ENCODE assay signal across 26 cellular contexts in genomic region chr4:108685036-108685686, GRCh38. TPM values are rescaled to one million over a fixed set of nuclear protein-coding genes. Genes with fewer than 3 reads are reported as not detected.
DNase-seq lines count a peak whose midpoint lies in the region; ATAC-seq, FAIRE-seq and TF ChIP-seq lines count a peak whose summit lies in the region.
"Had no signal": no experiment of that assay in that cellular context is flagged by ENCODE, and none has a peak within 500 bp of the region (broad histone marks: within the 10 kb centered on the region; RNA-seq: fewer than 3 reads in every experiment).

No MANE protein-coding gene starts in this region.

- no peak for FAIRE-seq in kidney (lab: Jason Lieb, UNC)
- FAIRE-seq: colon, TTC549, urothelium cell line had no signal

- DNase-seq in A172 (ENCODE audit: low spot score): peak; percentile 3
- DNase-seq in HCEC 1CT: peak; percentile 1
- peak; percentile 23 to 39 for DNase-seq in cardiac fibroblast (ENCODE audit: low read depth in 2 of 2)
- peak; percentile 17 for DNase-seq in fibroblast of villous mesenchyme (ENCODE audit: low read depth)
- DNase-seq in kidney: no peak
- DNase-seq in NCI-H146 (lab: John Stamatoyannopoulos, UW): no peak
- DNase-seq in NCI-H2029 (lab: John Stamatoyannopoulos, UW): no peak
- DNase-seq: activated CD4-positive, CD25-positive, alpha-beta regulatory T cell treated with anti-CD3 and anti-CD28 coated beads, Interleukin-2, amount 50 U/mL, for 72 hours; activated CD8-positive, alpha-beta T cell treated with anti-CD3 and anti-CD28 coated beads, Interleukin-2, amount 10 ng/mL, durations not matched to agents 7 days and 5 days; activated effector memory CD4-positive, alpha-beta T cell treated with anti-CD3 and anti-CD28 coated beads, Interleukin-2, amount 50 U/mL, for 16 hours; activated T-cell treated with anti-CD3 and anti-CD28 coated beads for 4 hours; effector memory CD4-positive, alpha-beta T cell; esophagus squamous epithelium; KBM-7; mesendoderm; NCI-H1694 treated with DMSO at 0.1 percent for 48 hours; NCI-H69; stimulated activated CD4-positive, alpha-beta T cell treated with anti-CD3 and anti-CD28 coated beads, Interleukin-1b, Interleukin-23, amount 100 ng/mL, for 48 hours; T-helper 1 cell had no signal

- no peak for TF ChIP-seq CTCF in cardiac fibroblast (IDR thresholded peaks at IDR 0.05; ENCODE audit: low read depth, low read length)
- TF ChIP-seq CTCF in fibroblast of villous mesenchyme (IDR thresholded peaks at IDR 0.05; ENCODE audit: insufficient read depth, low read depth, low read length): no peak
- no peak for TF ChIP-seq CTCF in kidney (IDR thresholded peaks at IDR 0.05; ENCODE audit: borderline replicate concordance, extremely low read depth, insufficient read depth)

- no peak for ATAC-seq in HG03039 (IDR thresholded peaks at IDR 0.05; ENCODE audit: unreplicated experiment)
- ATAC-seq: activated CD8-positive, alpha-beta T cell treated with anti-CD3 and anti-CD28 coated beads, Interleukin-2, amount 10 ng/mL, durations not matched to agents 7 days and 5 days had no signal

- no peak overlapping the region for H3K27ac ChIP-seq in kidney (ENCODE audit: low read depth in 2 of 2, low read length in 2 of 2)
- H3K27ac ChIP-seq: BLaER1 treated with 17β-estradiol and CSF1 and Interleukin-3, amounts not matched to agents 10 nM and 100 nM; esophagus squamous epithelium; SJSA1; skin epidermis had no signal

- H3K9me3 ChIP-seq in kidney (ENCODE audit: control insufficient read depth in 1 of 2, low read length in 2 of 2): no peaks in the 10 kb centered on the region
- H3K9me3 ChIP-seq: BLaER1 treated with 17β-estradiol and CSF1 and Interleukin-3, amounts not matched to agents 10 nM and 100 nM; esophagus squamous epithelium; SJSA1 had no signal

- intact Hi-C loops in kidney (cut with DNase I): no loop called here

- no peaks in the 10 kb centered on the region for H3K4me1 ChIP-seq in kidney (ENCODE audit: control insufficient read depth in 1 of 2, insufficient read depth in 1 of 2, low read depth in 1 of 2, low read length in 2 of 2)
- H3K4me1 ChIP-seq: esophagus squamous epithelium, SJSA1 had no signal

- H3K9ac ChIP-seq in kidney (ENCODE audit: low read length in 2 of 2): no peak overlapping the region
- H3K9ac ChIP-seq: BLaER1 treated with 17β-estradiol and CSF1 and Interleukin-3, amounts not matched to agents 10 nM and 100 nM had no signal

- no peak overlapping the region for H3K4me3 ChIP-seq in cardiac fibroblast (replicated peaks in 1 of 2; ENCODE audit: low read depth in 2 of 2, low read length in 2 of 2)
- no peak overlapping the region for H3K4me3 ChIP-seq in fibroblast of villous mesenchyme (ENCODE audit: low read depth, low read length)
- H3K4me3 ChIP-seq in kidney (ENCODE audit: low read length in 2 of 2): no peak overlapping the region
- H3K4me3 ChIP-seq: BLaER1 treated with 17β-estradiol and CSF1 and Interleukin-3, amounts not matched to agents 10 nM and 100 nM; esophagus squamous epithelium; SJSA1; skin epidermis had no signal

- no peaks in the 10 kb centered on the region for H3K36me3 ChIP-seq in kidney (ENCODE audit: control insufficient read depth in 1 of 2, insufficient read depth in 2 of 2, low read length in 2 of 2)
- H3K36me3 ChIP-seq: BLaER1 treated with 17β-estradiol and CSF1 and Interleukin-3, amounts not matched to agents 10 nM and 100 nM; esophagus squamous epithelium; SJSA1 had no signal

RNA-seq across cellular contexts. Expression of gene OSTC, which starts 34.8 kb away (rescaled TPM):
- total RNA-seq in A172 (2014; rRNA removed; shearing (Covaris generic)): 183 and 432 TPM in 2 replicates
- total RNA-seq in fibroblast of villous mesenchyme (277 and 451 TPM in 2 replicates), kidney (71.2 TPM)
- 111 TPM for polyA plus RNA-seq in kidney (ENCODE audit: insufficient read depth, low read depth, low replicate concordance)

Comparison
In these comparisons a context has a peak if more than half of its experiments do, and no peak if none do; other contexts are left out.
1. DNase-seq: peak in A172 (single experiment), HCEC 1CT (single experiment), cardiac fibroblast (2 of 2) and fibroblast of villous mesenchyme (single experiment); none in kidney (single experiment), NCI-H146 (single experiment) and NCI-H2029 (single experiment).